In genomic region chr2:55810621-55811020, GRCh38 we compare ENCODE assay signal across 17 cellular contexts.
"Had no signal": no experiment of that assay in that cellular context is flagged by ENCODE, and none has a peak within 500 bp of the region (broad histone marks: within the 10 kb centered on the region; RNA-seq: fewer than 3 reads in every experiment).

No MANE protein-coding gene starts in this region.

- H3K27me3 ChIP-seq: adrenal gland, body of pancreas, spleen had no signal

- H3K4me1 Mint-ChIP-seq: activated CD4-positive, alpha-beta T cell treated with anti-CD3 and anti-CD28 coated beads, Interleukin-2, amount 10 ng/mL, durations not matched to agents 7 days and 5 days; activated naive CD4-positive, alpha-beta T cell treated with anti-CD3 and anti-CD28 coated beads, Interleukin-2, amount 10 ng/mL, durations not matched to agents 7 days and 5 days; naive B cell; stimulated activated naive B cell treated with anti-CD40 and anti-IgM and Interleukin-4, amounts not matched to agents 10 μg/mL and 1 μg/mL and 100 μg/mL, for 72 hours had no signal

- H3K9me3 ChIP-seq: adrenal gland, body of pancreas, lower lobe of right lung had no signal

- H3K27ac Mint-ChIP-seq: activated CD4-positive, alpha-beta T cell treated with anti-CD3 and anti-CD28 coated beads, Interleukin-2, amount 10 ng/mL, durations not matched to agents 7 days and 5 days; activated naive CD4-positive, alpha-beta T cell treated with anti-CD3 and anti-CD28 coated beads, Interleukin-2, amount 10 ng/mL, durations not matched to agents 7 days and 5 days; activated T-helper 2 cell treated with anti-CD3 and anti-CD28 coated beads, Interferon-gamma antibody, Interleukin-2, Interleukin-4, amounts not matched to agents 10 μg/mL and 5 μg/mL and 100 μg/mL, durations not matched to agents 14 hours and 24 hours and 36 hours; naive B cell; stimulated activated naive B cell treated with anti-CD40 and anti-IgM and Interleukin-4, amounts not matched to agents 10 μg/mL and 1 μg/mL and 100 μg/mL, for 72 hours had no signal

- H3K27ac ChIP-seq: adrenal gland, body of pancreas, lower lobe of right lung, parathyroid adenoma, spleen had no signal

- H3K36me3 Mint-ChIP-seq: activated naive CD4-positive, alpha-beta T cell treated with anti-CD3 and anti-CD28 coated beads, Interleukin-2, amount 10 ng/mL, durations not matched to agents 7 days and 5 days; naive B cell; stimulated activated naive B cell treated with anti-CD40 and anti-IgM and Interleukin-4, amounts not matched to agents 10 μg/mL and 1 μg/mL and 100 μg/mL, for 72 hours had no signal

- H3K4me3 Mint-ChIP-seq: activated CD4-positive, alpha-beta T cell treated with anti-CD3 and anti-CD28 coated beads, Interleukin-2, amount 10 ng/mL, durations not matched to agents 7 days and 5 days; activated naive CD4-positive, alpha-beta T cell treated with anti-CD3 and anti-CD28 coated beads, Interleukin-2, amount 10 ng/mL, durations not matched to agents 7 days and 5 days; naive B cell; stimulated activated naive B cell treated with anti-CD40 and anti-IgM and Interleukin-4, amounts not matched to agents 10 μg/mL and 1 μg/mL and 100 μg/mL, for 72 hours had no signal

- DNase-seq: activated CD4-positive, alpha-beta T cell treated with anti-CD3 and anti-CD28 coated beads, Interleukin-2, amount 10 ng/mL, durations not matched to agents 7 days and 5 days; activated CD4-positive, CD25-positive, alpha-beta regulatory T cell; activated CD8-positive, alpha-beta memory T cell treated with anti-CD3 and anti-CD28 coated beads for 24 hours; activated naive CD4-positive, alpha-beta T cell treated with anti-CD3 and anti-CD28 coated beads, Interleukin-2, amount 10 ng/mL, durations not matched to agents 7 days and 5 days; body of pancreas; hippocampal formation; lower lobe of right lung; naive B cell; spleen; stimulated activated CD4-positive, alpha-beta T cell treated with anti-CD3 and anti-CD28 coated beads, Interleukin-1b, Interleukin-23, amount 100 ng/mL, for 48 hours; stimulated activated naive B cell treated with anti-CD40 and anti-IgM and Interleukin-4, amounts not matched to agents 10 μg/mL and 1 μg/mL and 100 μg/mL, for 72 hours; substantia nigra; T-helper 2 cell; trophoblast cell had no signal

- H3K4me3 ChIP-seq: adrenal gland, body of pancreas, lower lobe of right lung, spleen had no signal

- H3K4me1 ChIP-seq: adrenal gland, body of pancreas, lower lobe of right lung, parathyroid adenoma, spleen had no signal

- H3K27me3 Mint-ChIP-seq: activated CD4-positive, alpha-beta T cell treated with anti-CD3 and anti-CD28 coated beads, Interleukin-2, amount 10 ng/mL, durations not matched to agents 7 days and 5 days; activated naive CD4-positive, alpha-beta T cell treated with anti-CD3 and anti-CD28 coated beads, Interleukin-2, amount 10 ng/mL, durations not matched to agents 7 days and 5 days had no signal

- H3K9me3 Mint-ChIP-seq: activated CD4-positive, alpha-beta T cell treated with anti-CD3 and anti-CD28 coated beads, Interleukin-2, amount 10 ng/mL, durations not matched to agents 7 days and 5 days; activated naive CD4-positive, alpha-beta T cell treated with anti-CD3 and anti-CD28 coated beads, Interleukin-2, amount 10 ng/mL, durations not matched to agents 7 days and 5 days; activated T-helper 2 cell treated with anti-CD3 and anti-CD28 coated beads, Interferon-gamma antibody, Interleukin-2, Interleukin-4, amounts not matched to agents 10 μg/mL and 5 μg/mL and 100 μg/mL, durations not matched to agents 14 hours and 24 hours and 36 hours had no signal

- H3K36me3 ChIP-seq: adrenal gland, lower lobe of right lung, spleen had no signal
